ENCODE assay signal across 15 cellular contexts in genomic region chr4:11615601-11616000, GRCh38.
A peak's percentile ranks its signal among the peaks of the same experiment; 100 is the strongest.
DNase-seq lines count a peak whose midpoint lies in the region; ATAC-seq and TF ChIP-seq lines count a peak whose summit lies in the region.
"Had no signal": no experiment of that assay in that cellular context is flagged by ENCODE, and none has a peak within 500 bp of the region (broad histone marks: within the 10 kb centered on the region; RNA-seq: fewer than 3 reads in every experiment).

No MANE protein-coding gene starts in this region.

- H3K4me1 ChIP-seq in esophagus squamous epithelium (peaks cover 3 to 67% (median 20%) of the 10 kb centered on the region in 3 donors), mucosa of descending colon (ENCODE audit: low read depth) (peaks cover 9% of the 10 kb centered on the region), ascending aorta (no peaks in the 10 kb centered on the region)

- H3K27me3 ChIP-seq in esophagus squamous epithelium: no peaks in the 10 kb centered on the region
- H3K27me3 ChIP-seq in ascending aorta: no peaks in the 10 kb centered on the region
- H3K27me3 ChIP-seq: BLaER1 treated with 17β-estradiol and CSF1 and Interleukin-3, amounts not matched to agents 10 nM and 100 nM had no signal

- H3K4me3 ChIP-seq in esophagus squamous epithelium (no peak overlapping the region), mucosa of descending colon (no peak overlapping the region), ascending aorta (no peak overlapping the region)
- H3K4me3 ChIP-seq: BLaER1 treated with 17β-estradiol and CSF1 and Interleukin-3, amounts not matched to agents 10 nM and 100 nM; K562 had no signal

- H3K36me3 ChIP-seq in esophagus squamous epithelium (no peaks in the 10 kb centered on the region), mucosa of descending colon (ENCODE audit: low read depth) (no peaks in the 10 kb centered on the region), ascending aorta (no peaks in the 10 kb centered on the region)
- H3K36me3 ChIP-seq: BLaER1 treated with 17β-estradiol and CSF1 and Interleukin-3, amounts not matched to agents 10 nM and 100 nM had no signal

- DNase-seq in NCI-H2171 treated with DMSO at 0.1 percent for 48 hours (lab: John Stamatoyannopoulos, UW) (peak; percentile 50), NCI-H2171 (lab: John Stamatoyannopoulos, UW) (no peak), RPMI8226 (peak; percentile 10), esophagus squamous epithelium (lab: John Stamatoyannopoulos, UW) (no peak), mucosa of descending colon (peak in 1 of 3 donors; percentile 17), ascending aorta (ENCODE audit: low spot score in 2 of 2) (no peak), glomerular visceral epithelial cell (ENCODE audit: extremely low spot score) (no peak), NCI-H128 (lab: John Stamatoyannopoulos, UW; ENCODE audit: unreplicated experiment) (no peak)
- DNase-seq: 8988T, GOT3, HFFc6, NCI-H1105 treated with DMSO at 0.1 percent for 48 hours, NCI-H510A treated with DMSO at 0.1 percent for 48 hours had no signal

- TF ChIP-seq CTCF in esophagus squamous epithelium (IDR thresholded peaks at IDR 0.05): no peak
- no peak for TF ChIP-seq CTCF in mucosa of descending colon (IDR thresholded peaks at IDR 0.05)
- TF ChIP-seq CTCF in ascending aorta (IDR thresholded peaks at IDR 0.05): no peak

- 29 to 33% methylated on average over 7 of the region's 7 CpGs for WGBS in esophagus squamous epithelium, 2 donors

- H3K27ac ChIP-seq in esophagus squamous epithelium (peak overlapping the region; percentile 30 to 86 (median 82)), ascending aorta (no peak overlapping the region)
- H3K27ac ChIP-seq: BLaER1 treated with 17β-estradiol and CSF1 and Interleukin-3, amounts not matched to agents 10 nM and 100 nM had no signal

- intact Hi-C loops in esophagus squamous epithelium (cut with DNase I): no loop called here
- intact Hi-C loops in mucosa of descending colon (cut with DNase I, micrococcal nuclease): no loop called here
- intact Hi-C loops in ascending aorta (cut with DNase I): no loop called here

- ATAC-seq in mucosa of descending colon: peak; percentile 14
- ATAC-seq: K562 had no signal

- TF ChIP-seq POLR2A in esophagus squamous epithelium (IDR thresholded peaks at IDR 0.05): no peak

- H3K9me3 ChIP-seq in esophagus squamous epithelium: no peaks in the 10 kb centered on the region
- no peaks in the 10 kb centered on the region for H3K9me3 ChIP-seq in mucosa of descending colon
- no peaks in the 10 kb centered on the region for H3K9me3 ChIP-seq in ascending aorta
- H3K9me3 ChIP-seq: BLaER1 treated with 17β-estradiol and CSF1 and Interleukin-3, amounts not matched to agents 10 nM and 100 nM had no signal

Comparison
In these comparisons a context has a peak if more than half of its experiments do, and no peak if none do; other contexts are left out.
1. DNase-seq: peak in NCI-H2171 treated with DMSO at 0.1 percent for 48 hours (single experiment) and RPMI8226 (single experiment); none in NCI-H2171 (single experiment), esophagus squamous epithelium (single experiment), ascending aorta (0 of 2), glomerular visceral epithelial cell (single experiment) and NCI-H128 (single experiment).
2. H3K27ac ChIP-seq: peak in esophagus squamous epithelium (4 of 4); none in ascending aorta (0 of 2).